Comparison of ENCODE assay signal across 10 cellular contexts in genomic region chr6:30206799-30207618, GRCh38. TPM values are rescaled to one million over a fixed set of nuclear protein-coding genes. Genes with fewer than 3 reads are reported as not detected.
DNase-seq lines count a peak whose midpoint lies in the region; ATAC-seq, FAIRE-seq and TF ChIP-seq lines count a peak whose summit lies in the region.
"Had no signal": no experiment of that assay in that cellular context is flagged by ENCODE, and none has a peak within 500 bp of the region (broad histone marks: within the 10 kb centered on the region; RNA-seq: fewer than 3 reads in every experiment).

No MANE protein-coding gene starts in this region.

- no peak overlapping the region for H3K4me3 ChIP-seq in pancreas

- peaks cover 15 to 39% (median 31%) of the 10 kb centered on the region in 3 donors for H3K4me1 ChIP-seq in pancreas

- no peaks in the 10 kb centered on the region for H3K36me3 ChIP-seq in pancreas

- FAIRE-seq in pancreas (lab: Jason Lieb, UNC): no peak

- peak overlapping the region; percentile 3 to 61 (median 34) for H3K27ac ChIP-seq in pancreas

- no peaks in the 10 kb centered on the region for H3K27me3 ChIP-seq in pancreas

- ATAC-seq in WTC11 (peak; percentile 79), pancreas (peak; percentile 50 to 77 (median 68)), HG02759 (IDR thresholded peaks at IDR 0.05; ENCODE audit: unreplicated experiment) (no peak)
- ATAC-seq: naive thymus-derived CD8-positive, alpha-beta T cell had no signal

- CTCF ChIA-PET in WTC11 (lab: Charles Lee): interaction anchor here (0.8 to 2.5 kb wide), 3 partner anchors 11 to 105 kb away, joined by 4 to 14 read pairs (median 7); no protein-coding TSS in a partner anchor

- TF ChIP-seq CTCF in WTC11 (IDR thresholded peaks at IDR 0.05): no peak
- no peak for TF ChIP-seq CTCF in glutamatergic neuron (IDR thresholded peaks at IDR 0.05; ENCODE audit: partially characterized antibody, unreplicated experiment)
- TF ChIP-seq CTCF in pancreas (IDR thresholded peaks at IDR 0.05): no peak

- peak overlapping the region; percentile 93; the same call in 1 of the 2 replicates for H3K27ac Mint-ChIP-seq in WTC11
- H3K27ac Mint-ChIP-seq in glutamatergic neuron (ENCODE audit: unreplicated experiment): peak overlapping the region; percentile 69

- no peaks in the 10 kb centered on the region for H3K9me3 ChIP-seq in pancreas

- intact Hi-C loops in pancreas (cut with DNase I): no loop called here

- H3K4me3 Mint-ChIP-seq in WTC11: peak overlapping the region; percentile 12
- peak overlapping the region; percentile 74 for H3K4me3 Mint-ChIP-seq in glutamatergic neuron (ENCODE audit: unreplicated experiment)
- H3K4me3 Mint-ChIP-seq: stimulated activated naive CD8-positive, alpha-beta T cell treated with anti-CD3 and anti-CD28 coated beads, Interleukin-15, Interleukin-2, amounts not matched to agents 100 ng/mL and 50 ng/mL, for 24 hours had no signal

- WGBS in pancreas, 2 donors: 35% methylated on average over 11 of the region's 11 CpGs

- peaks cover 3% of the 10 kb centered on the region; the same call in 1 of the 2 replicates for H3K27me3 Mint-ChIP-seq in WTC11 (ENCODE audit: low read depth)
- peaks cover 3% of the 10 kb centered on the region for H3K27me3 Mint-ChIP-seq in glutamatergic neuron (ENCODE audit: unreplicated experiment)
- H3K27me3 Mint-ChIP-seq: naive thymus-derived CD8-positive, alpha-beta T cell; stimulated activated naive CD8-positive, alpha-beta T cell treated with anti-CD3 and anti-CD28 coated beads, Interleukin-15, Interleukin-2, amounts not matched to agents 100 ng/mL and 50 ng/mL, for 24 hours had no signal

- POLR2A ChIA-PET in WTC11 (lab: Charles Lee): no interaction called here

- peaks cover 72% of the 10 kb centered on the region for H3K4me1 Mint-ChIP-seq in WTC11
- H3K4me1 Mint-ChIP-seq in glutamatergic neuron (ENCODE audit: low read depth, unreplicated experiment): peaks cover 54% of the 10 kb centered on the region

- DNase-seq in EH (ENCODE audit: low read depth) (peak; percentile 52), WTC11 (ENCODE audit: low spot score) (no peak), glutamatergic neuron (no peak), pancreas (no peak), mesenteric fat pad (ENCODE audit: low spot score) (no peak), NCI-H187 (lab: John Stamatoyannopoulos, UW) (no peak), CD1c-positive myeloid dendritic cell (ENCODE audit: extremely low spot score) (no peak)
- DNase-seq: naive thymus-derived CD8-positive, alpha-beta T cell had no signal

- no peaks in the 10 kb centered on the region; the same call in 1 of the 2 replicates for H3K36me3 Mint-ChIP-seq in WTC11
- no peaks in the 10 kb centered on the region for H3K36me3 Mint-ChIP-seq in glutamatergic neuron (ENCODE audit: unreplicated experiment)

- H3K9me3 Mint-ChIP-seq in WTC11: no peaks in the 10 kb centered on the region
- H3K9me3 Mint-ChIP-seq in glutamatergic neuron (ENCODE audit: unreplicated experiment): peaks cover 6% of the 10 kb centered on the region
- H3K9me3 Mint-ChIP-seq: naive thymus-derived CD8-positive, alpha-beta T cell; stimulated activated naive CD8-positive, alpha-beta T cell treated with anti-CD3 and anti-CD28 coated beads, Interleukin-15, Interleukin-2, amounts not matched to agents 100 ng/mL and 50 ng/mL, for 24 hours had no signal

TF ChIP-seq in WTC11, 78 proteins besides CTCF, POLR2A, EP300 and RAD21:
- TF ChIP-seq, protein P1, sequence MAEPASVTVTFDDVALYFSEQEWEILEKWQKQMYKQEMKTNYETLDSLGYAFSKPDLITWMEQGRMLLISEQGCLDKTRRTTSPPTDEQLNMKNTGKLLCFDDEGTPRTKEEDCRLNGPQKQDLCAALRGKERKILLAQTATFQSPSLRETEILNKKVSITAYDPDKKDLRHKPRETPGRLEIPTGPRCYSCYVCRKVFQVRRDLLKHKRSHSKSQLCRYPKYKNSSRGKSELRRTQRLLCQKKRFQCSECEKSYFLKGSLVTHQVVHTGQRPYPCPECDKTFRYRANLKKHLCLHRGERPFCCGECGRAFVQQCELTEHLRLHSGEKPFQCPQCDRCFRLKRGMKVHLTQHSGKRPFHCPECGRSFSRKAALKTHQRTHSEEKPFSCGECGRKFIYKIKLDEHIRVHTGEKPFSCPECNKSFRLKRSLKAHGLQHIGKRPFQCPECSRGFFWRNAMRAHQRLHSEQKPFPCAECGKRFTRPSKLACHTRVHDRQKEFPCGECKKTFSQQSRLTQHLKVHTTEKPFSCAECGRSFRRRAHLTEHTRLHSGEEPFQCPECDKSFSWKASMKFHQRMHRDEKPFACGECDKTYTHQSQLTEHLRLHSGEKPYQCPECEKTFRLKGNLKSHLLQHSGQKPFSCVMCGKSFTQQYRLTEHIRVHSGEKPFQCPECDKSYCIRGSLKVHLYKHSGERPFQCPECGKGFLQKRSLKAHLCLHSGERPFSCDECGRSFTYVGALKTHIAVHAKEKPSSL (CRISPR knock-in tag; conservative IDR thresholded peaks at IDR 0.05): no peak
- TF ChIP-seq STAT6 (CRISPR knock-in tag; conservative IDR thresholded peaks at IDR 0.05; ENCODE audit: low read depth) (no peak), NFE2L1 (CRISPR knock-in tag; IDR thresholded peaks at IDR 0.05) (no peak), SMAD4 (CRISPR knock-in tag; IDR thresholded peaks at IDR 0.05) (no peak), ZNF423 (CRISPR knock-in tag; IDR thresholded peaks at IDR 0.05) (no peak), ZNF138 (CRISPR knock-in tag; conservative IDR thresholded peaks at IDR 0.05) (no peak), RELA (CRISPR knock-in tag; IDR thresholded peaks at IDR 0.05; ENCODE audit: borderline replicate concordance) (no peak), ZNF121 (CRISPR knock-in tag; IDR thresholded peaks at IDR 0.05) (no peak), OVOL2 (CRISPR knock-in tag; IDR thresholded peaks at IDR 0.05; ENCODE audit: borderline replicate concordance) (no peak)
- TF ChIP-seq, protein P2, sequence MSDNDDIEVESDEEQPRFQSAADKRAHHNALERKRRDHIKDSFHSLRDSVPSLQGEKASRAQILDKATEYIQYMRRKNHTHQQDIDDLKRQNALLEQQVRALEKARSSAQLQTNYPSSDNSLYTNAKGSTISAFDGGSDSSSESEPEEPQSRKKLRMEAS (CRISPR knock-in tag; IDR thresholded peaks at IDR 0.05): peak; percentile 54; the same call in 1 of the 2 replicates
- TF ChIP-seq, protein P3, sequence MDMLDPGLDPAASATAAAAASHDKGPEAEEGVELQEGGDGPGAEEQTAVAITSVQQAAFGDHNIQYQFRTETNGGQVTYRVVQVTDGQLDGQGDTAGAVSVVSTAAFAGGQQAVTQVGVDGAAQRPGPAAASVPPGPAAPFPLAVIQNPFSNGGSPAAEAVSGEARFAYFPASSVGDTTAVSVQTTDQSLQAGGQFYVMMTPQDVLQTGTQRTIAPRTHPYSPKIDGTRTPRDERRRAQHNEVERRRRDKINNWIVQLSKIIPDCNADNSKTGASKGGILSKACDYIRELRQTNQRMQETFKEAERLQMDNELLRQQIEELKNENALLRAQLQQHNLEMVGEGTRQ (CRISPR knock-in tag; IDR thresholded peaks at IDR 0.05): peak; percentile 79
- TF ChIP-seq, protein P4, sequence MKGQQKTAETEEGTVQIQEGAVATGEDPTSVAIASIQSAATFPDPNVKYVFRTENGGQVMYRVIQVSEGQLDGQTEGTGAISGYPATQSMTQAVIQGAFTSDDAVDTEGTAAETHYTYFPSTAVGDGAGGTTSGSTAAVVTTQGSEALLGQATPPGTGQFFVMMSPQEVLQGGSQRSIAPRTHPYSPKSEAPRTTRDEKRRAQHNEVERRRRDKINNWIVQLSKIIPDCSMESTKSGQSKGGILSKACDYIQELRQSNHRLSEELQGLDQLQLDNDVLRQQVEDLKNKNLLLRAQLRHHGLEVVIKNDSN (CRISPR knock-in tag; IDR thresholded peaks at IDR 0.05): peak; percentile 59
TF ChIP-seq in WTC11: peak in this region for 3.

RNA-seq across cellular contexts. Expression of gene TRIM26, which starts 6.2 kb away (rescaled TPM):
- 27.7 to 33.0 TPM (median 30.5 TPM) in 3 replicates for total RNA-seq in WTC11 (2021)
- 58.5 TPM for total RNA-seq in glutamatergic neuron (ENCODE audit: unreplicated experiment)
- 10 to 100 TPM; 12.1 to 25.3 (median 18.7) TPM for total RNA-seq in pancreas
- 10 to 100 TPM; 24.6 to 25.8 TPM for polyA plus RNA-seq in pancreas
- total RNA-seq in mesenteric fat pad: 32.1 TPM

RNA-seq across cellular contexts. Expression of gene TRIM15, which starts 43.7 kb away (rescaled TPM):
- 0.32 to 0.53 TPM (median 0.35 TPM) in 3 replicates for total RNA-seq in WTC11 (2021)
- total RNA-seq in glutamatergic neuron (ENCODE audit: unreplicated experiment): not detected
- total RNA-seq in pancreas: under 1 TPM in 4 of 6 donors, not detected in 2; 0.12 to 0.35 (median 0.20) TPM
- under 1 TPM in 1 of 2 donors, not detected in 1; 0.16 TPM for polyA plus RNA-seq in pancreas
- total RNA-seq in mesenteric fat pad: not detected
- total RNA-seq: naive thymus-derived CD8-positive, alpha-beta T cell had no signal
- polyA plus RNA-seq: naive thymus-derived CD8-positive, alpha-beta T cell had no signal

RNA-seq across cellular contexts. Expression of gene TRIM10, which starts 46.0 kb away (rescaled TPM):
- total RNA-seq in WTC11 (2021) (0.09 to 0.22 TPM (median 0.16 TPM) in 3 replicates), glutamatergic neuron (ENCODE audit: unreplicated experiment) (not detected), pancreas (under 1 TPM in 1 of 6 donors, not detected in 5; 0.03 TPM), mesenteric fat pad (not detected)
- under 1 TPM in 1 of 2 donors, not detected in 1; 0.02 TPM for polyA plus RNA-seq in pancreas
- total RNA-seq: naive thymus-derived CD8-positive, alpha-beta T cell had no signal
- polyA plus RNA-seq: naive thymus-derived CD8-positive, alpha-beta T cell had no signal
